ENCODE assay signal across 2 cellular contexts in the genomic region with DNA sequence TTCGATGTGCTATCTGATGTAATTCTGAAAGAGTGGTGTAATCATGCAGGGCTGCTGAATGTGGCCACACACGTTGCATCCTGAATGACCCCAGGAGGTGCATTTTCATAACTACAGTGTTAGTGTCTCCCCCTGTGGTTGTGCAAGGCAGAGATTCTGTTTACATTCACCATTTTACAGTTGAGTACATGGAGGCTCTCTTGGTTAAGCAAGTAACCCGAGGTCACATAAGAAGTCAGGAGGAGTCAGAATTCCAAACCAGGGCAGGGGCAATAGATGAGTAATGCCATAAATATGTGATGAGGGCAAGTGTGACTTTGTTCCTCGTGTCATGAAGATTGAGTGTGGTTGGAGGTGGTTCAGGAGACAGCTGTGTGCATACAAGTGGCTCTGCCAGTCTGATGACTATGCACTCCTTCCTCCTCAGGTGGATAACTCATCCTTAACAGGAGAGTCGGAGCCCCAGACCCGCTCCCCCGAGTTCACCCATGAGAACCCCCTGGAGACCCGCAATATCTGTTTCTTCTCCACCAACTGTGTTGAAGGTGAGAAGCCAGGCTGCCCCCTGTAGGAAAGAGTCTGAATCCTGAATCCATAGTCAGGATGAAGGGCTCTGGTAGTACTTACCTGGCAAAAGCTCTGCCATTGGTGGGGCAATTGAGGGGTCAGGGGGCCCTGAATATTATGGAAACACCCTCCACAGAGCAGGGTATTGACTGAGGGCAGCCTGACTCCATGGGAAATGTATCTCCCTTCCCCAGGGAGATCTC.
TF ChIP-seq lines count a peak whose summit lies in the region.

No MANE protein-coding gene starts in this region.

TF ChIP-seq in A549, 52 proteins besides CTCF, POLR2A, EP300 and RAD21 (continues in another document):
- TF ChIP-seq CHD2 (IDR thresholded peaks at IDR 0.05; ENCODE audit: low read length, partially characterized antibody) = no peak
- peak; percentile 64 for TF ChIP-seq MAFK (IDR thresholded peaks at IDR 0.05; ENCODE audit: partially characterized antibody)
- no peak for TF ChIP-seq HDAC2 (IDR thresholded peaks at IDR 0.05)
- no peak for TF ChIP-seq CHD4 (IDR thresholded peaks at IDR 0.05; ENCODE audit: borderline replicate concordance)
- TF ChIP-seq, protein P1, sequence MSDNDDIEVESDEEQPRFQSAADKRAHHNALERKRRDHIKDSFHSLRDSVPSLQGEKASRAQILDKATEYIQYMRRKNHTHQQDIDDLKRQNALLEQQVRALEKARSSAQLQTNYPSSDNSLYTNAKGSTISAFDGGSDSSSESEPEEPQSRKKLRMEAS (IDR thresholded peaks at IDR 0.05) = no peak; the same call in none of the 2 replicates
- TF ChIP-seq, protein P2, sequence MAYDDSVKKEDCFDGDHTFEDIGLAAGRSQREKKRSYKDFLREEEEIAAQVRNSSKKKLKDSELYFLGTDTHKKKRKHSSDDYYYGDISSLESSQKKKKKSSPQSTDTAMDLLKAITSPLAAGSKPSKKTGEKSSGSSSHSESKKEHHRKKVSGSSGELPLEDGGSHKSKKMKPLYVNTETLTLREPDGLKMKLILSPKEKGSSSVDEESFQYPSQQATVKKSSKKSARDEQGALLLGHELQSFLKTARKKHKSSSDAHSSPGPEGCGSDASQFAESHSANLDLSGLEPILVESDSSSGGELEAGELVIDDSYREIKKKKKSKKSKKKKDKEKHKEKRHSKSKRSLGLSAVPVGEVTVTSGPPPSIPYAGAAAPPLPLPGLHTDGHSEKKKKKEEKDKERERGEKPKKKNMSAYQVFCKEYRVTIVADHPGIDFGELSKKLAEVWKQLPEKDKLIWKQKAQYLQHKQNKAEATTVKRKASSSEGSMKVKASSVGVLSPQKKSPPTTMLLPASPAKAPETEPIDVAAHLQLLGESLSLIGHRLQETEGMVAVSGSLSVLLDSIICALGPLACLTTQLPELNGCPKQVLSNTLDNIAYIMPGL (CRISPR knock-in tag; IDR thresholded peaks at IDR 0.05; ENCODE audit: borderline replicate concordance) = no peak
- TF ChIP-seq RARB (CRISPR knock-in tag; IDR thresholded peaks at IDR 0.05) = no peak
- TF ChIP-seq, protein P3, sequence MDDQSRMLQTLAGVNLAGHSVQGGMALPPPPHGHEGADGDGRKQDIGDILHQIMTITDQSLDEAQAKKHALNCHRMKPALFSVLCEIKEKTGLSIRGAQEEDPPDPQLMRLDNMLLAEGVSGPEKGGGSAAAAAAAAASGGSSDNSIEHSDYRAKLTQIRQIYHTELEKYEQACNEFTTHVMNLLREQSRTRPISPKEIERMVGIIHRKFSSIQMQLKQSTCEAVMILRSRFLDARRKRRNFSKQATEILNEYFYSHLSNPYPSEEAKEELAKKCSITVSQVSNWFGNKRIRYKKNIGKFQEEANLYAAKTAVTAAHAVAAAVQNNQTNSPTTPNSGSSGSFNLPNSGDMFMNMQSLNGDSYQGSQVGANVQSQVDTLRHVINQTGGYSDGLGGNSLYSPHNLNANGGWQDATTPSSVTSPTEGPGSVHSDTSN (IDR thresholded peaks at IDR 0.05) = 0 out of 2 replicates have a peak, but pooled peaks have one; percentile 14
- TF ChIP-seq, protein P4, sequence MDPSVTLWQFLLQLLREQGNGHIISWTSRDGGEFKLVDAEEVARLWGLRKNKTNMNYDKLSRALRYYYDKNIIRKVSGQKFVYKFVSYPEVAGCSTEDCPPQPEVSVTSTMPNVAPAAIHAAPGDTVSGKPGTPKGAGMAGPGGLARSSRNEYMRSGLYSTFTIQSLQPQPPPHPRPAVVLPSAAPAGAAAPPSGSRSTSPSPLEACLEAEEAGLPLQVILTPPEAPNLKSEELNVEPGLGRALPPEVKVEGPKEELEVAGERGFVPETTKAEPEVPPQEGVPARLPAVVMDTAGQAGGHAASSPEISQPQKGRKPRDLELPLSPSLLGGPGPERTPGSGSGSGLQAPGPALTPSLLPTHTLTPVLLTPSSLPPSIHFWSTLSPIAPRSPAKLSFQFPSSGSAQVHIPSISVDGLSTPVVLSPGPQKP (IDR thresholded peaks at IDR 0.05; ENCODE audit: low read depth, low read length) = no peak
- no peak for TF ChIP-seq MYC (IDR thresholded peaks at IDR 0.05; ENCODE audit: borderline replicate concordance, low read length)
- TF ChIP-seq ZSCAN20 (CRISPR knock-in tag; IDR thresholded peaks at IDR 0.05) = no peak
- no peak for TF ChIP-seq FOSB (CRISPR knock-in tag; IDR thresholded peaks at IDR 0.05)
- TF ChIP-seq, protein P5, sequence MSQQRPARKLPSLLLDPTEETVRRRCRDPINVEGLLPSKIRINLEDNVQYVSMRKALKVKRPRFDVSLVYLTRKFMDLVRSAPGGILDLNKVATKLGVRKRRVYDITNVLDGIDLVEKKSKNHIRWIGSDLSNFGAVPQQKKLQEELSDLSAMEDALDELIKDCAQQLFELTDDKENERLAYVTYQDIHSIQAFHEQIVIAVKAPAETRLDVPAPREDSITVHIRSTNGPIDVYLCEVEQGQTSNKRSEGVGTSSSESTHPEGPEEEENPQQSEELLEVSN (IDR thresholded peaks at IDR 0.05; ENCODE audit: borderline replicate concordance, low read depth) = no peak
- no peak for TF ChIP-seq MAZ (IDR thresholded peaks at IDR 0.05; ENCODE audit: borderline replicate concordance, low read depth, low read length)
- TF ChIP-seq, protein P6, sequence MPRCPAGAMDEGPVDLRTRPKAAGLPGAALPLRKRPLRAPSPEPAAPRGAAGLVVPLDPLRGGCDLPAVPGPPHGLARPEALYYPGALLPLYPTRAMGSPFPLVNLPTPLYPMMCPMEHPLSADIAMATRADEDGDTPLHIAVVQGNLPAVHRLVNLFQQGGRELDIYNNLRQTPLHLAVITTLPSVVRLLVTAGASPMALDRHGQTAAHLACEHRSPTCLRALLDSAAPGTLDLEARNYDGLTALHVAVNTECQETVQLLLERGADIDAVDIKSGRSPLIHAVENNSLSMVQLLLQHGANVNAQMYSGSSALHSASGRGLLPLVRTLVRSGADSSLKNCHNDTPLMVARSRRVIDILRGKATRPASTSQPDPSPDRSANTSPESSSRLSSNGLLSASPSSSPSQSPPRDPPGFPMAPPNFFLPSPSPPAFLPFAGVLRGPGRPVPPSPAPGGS (IDR thresholded peaks at IDR 0.05) = peak; percentile 77; the same call in 2 of the 3 replicates
- no peak for TF ChIP-seq RCOR1 (IDR thresholded peaks at IDR 0.05; ENCODE audit: low read depth, low read length)
- TF ChIP-seq NPAS2 (CRISPR knock-in tag; IDR thresholded peaks at IDR 0.05; ENCODE audit: borderline replicate concordance) = no peak
- no peak for TF ChIP-seq EHMT2 (IDR thresholded peaks at IDR 0.05; ENCODE audit: low read depth)
- TF ChIP-seq, protein P7, sequence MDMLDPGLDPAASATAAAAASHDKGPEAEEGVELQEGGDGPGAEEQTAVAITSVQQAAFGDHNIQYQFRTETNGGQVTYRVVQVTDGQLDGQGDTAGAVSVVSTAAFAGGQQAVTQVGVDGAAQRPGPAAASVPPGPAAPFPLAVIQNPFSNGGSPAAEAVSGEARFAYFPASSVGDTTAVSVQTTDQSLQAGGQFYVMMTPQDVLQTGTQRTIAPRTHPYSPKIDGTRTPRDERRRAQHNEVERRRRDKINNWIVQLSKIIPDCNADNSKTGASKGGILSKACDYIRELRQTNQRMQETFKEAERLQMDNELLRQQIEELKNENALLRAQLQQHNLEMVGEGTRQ (IDR thresholded peaks at IDR 0.05) = no peak
- no peak for TF ChIP-seq ZC3H11A (IDR thresholded peaks at IDR 0.05)
- peak; percentile 89 to 92 for TF ChIP-seq JUN (IDR thresholded peaks at IDR 0.05)
- TF ChIP-seq, protein P8, sequence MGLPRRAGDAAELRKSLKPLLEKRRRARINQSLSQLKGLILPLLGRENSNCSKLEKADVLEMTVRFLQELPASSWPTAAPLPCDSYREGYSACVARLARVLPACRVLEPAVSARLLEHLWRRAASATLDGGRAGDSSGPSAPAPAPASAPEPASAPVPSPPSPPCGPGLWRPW (IDR thresholded peaks at IDR 0.05) = peak; percentile 81
- TF ChIP-seq FOSL2 (IDR thresholded peaks at IDR 0.05) = peak; percentile 87
- peak; percentile 87 for TF ChIP-seq FOSL2 (CRISPR knock-in tag; IDR thresholded peaks at IDR 0.05)
- TF ChIP-seq ZNF302 (CRISPR knock-in tag; IDR thresholded peaks at IDR 0.05) = no peak

TF ChIP-seq in Ishikawa, 13 proteins besides CTCF, POLR2A, EP300 and RAD21:
- TF ChIP-seq TCF12 (IDR thresholded peaks at IDR 0.05; ENCODE audit: low read depth) (peak; percentile 90), YY1 (IDR thresholded peaks at IDR 0.05; ENCODE audit: low read depth) (no peak), EGR1 (IDR thresholded peaks at IDR 0.05) (no peak), ZBTB7A (IDR thresholded peaks at IDR 0.05; ENCODE audit: low read depth) (no peak), TEAD4 (IDR thresholded peaks at IDR 0.05) (peak; percentile 92), CEBPB (IDR thresholded peaks at IDR 0.05) (peak; percentile 72), CREB1 (IDR thresholded peaks at IDR 0.05; ENCODE audit: low read depth) (no peak), FOXM1 (IDR thresholded peaks at IDR 0.05; ENCODE audit: borderline replicate concordance, low read depth) (peak; percentile 48; the same call in 1 of the 2 replicates), NFIC (IDR thresholded peaks at IDR 0.05) (peak; percentile 77), TAF1 (IDR thresholded peaks at IDR 0.05; ENCODE audit: low read depth) (no peak)
- TF ChIP-seq, protein P1 (IDR thresholded peaks at IDR 0.05) = peak; percentile 52; the same call in 1 of the 2 replicates
- TF ChIP-seq, protein P9, sequence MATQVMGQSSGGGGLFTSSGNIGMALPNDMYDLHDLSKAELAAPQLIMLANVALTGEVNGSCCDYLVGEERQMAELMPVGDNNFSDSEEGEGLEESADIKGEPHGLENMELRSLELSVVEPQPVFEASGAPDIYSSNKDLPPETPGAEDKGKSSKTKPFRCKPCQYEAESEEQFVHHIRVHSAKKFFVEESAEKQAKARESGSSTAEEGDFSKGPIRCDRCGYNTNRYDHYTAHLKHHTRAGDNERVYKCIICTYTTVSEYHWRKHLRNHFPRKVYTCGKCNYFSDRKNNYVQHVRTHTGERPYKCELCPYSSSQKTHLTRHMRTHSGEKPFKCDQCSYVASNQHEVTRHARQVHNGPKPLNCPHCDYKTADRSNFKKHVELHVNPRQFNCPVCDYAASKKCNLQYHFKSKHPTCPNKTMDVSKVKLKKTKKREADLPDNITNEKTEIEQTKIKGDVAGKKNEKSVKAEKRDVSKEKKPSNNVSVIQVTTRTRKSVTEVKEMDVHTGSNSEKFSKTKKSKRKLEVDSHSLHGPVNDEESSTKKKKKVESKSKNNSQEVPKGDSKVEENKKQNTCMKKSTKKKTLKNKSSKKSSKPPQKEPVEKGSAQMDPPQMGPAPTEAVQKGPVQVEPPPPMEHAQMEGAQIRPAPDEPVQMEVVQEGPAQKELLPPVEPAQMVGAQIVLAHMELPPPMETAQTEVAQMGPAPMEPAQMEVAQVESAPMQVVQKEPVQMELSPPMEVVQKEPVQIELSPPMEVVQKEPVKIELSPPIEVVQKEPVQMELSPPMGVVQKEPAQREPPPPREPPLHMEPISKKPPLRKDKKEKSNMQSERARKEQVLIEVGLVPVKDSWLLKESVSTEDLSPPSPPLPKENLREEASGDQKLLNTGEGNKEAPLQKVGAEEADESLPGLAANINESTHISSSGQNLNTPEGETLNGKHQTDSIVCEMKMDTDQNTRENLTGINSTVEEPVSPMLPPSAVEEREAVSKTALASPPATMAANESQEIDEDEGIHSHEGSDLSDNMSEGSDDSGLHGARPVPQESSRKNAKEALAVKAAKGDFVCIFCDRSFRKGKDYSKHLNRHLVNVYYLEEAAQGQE (IDR thresholded peaks at IDR 0.05; ENCODE audit: low read depth) = no peak
- TF ChIP-seq, protein P10, sequence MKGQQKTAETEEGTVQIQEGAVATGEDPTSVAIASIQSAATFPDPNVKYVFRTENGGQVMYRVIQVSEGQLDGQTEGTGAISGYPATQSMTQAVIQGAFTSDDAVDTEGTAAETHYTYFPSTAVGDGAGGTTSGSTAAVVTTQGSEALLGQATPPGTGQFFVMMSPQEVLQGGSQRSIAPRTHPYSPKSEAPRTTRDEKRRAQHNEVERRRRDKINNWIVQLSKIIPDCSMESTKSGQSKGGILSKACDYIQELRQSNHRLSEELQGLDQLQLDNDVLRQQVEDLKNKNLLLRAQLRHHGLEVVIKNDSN (IDR thresholded peaks at IDR 0.05) = peak; percentile 23; the same call in 1 of the 2 replicates
